ENCODE assay signal across 17 cellular contexts in the genomic region with DNA sequence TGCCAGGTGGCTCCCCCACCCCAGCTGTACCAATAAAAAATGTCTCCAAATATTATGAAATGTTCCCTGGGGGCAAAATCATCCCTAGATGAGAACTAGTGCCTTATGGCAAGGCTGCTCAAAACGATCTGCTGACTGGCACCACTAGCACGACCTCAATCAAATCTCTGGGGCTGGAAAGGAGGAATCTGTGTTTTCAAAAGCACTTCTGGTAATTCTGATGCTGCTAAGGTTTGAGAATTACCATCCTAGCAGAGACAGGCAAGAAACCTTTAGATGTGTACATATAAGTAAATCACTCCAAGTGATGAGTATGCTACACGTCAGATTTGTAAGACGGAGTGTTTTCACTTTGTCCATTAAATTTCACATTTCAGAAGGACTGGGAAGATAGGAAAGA.
DNase-seq lines count a peak whose midpoint lies in the region; ATAC-seq and TF ChIP-seq lines count a peak whose summit lies in the region.
"Had no signal": no experiment of that assay in that cellular context is flagged by ENCODE, and none has a peak within 500 bp of the region (broad histone marks: within the 10 kb centered on the region; RNA-seq: fewer than 3 reads in every experiment).

No MANE protein-coding gene starts in this region.

- H3K4me3 Mint-ChIP-seq in glutamatergic neuron (ENCODE audit: unreplicated experiment), result no peak overlapping the region
- H3K4me3 Mint-ChIP-seq: CD8-positive, alpha-beta memory T cell; GM23338 had no signal

- TF ChIP-seq CTCF in 22Rv1 (IDR thresholded peaks at IDR 0.05), result no peak
- TF ChIP-seq CTCF in glutamatergic neuron (IDR thresholded peaks at IDR 0.05; ENCODE audit: partially characterized antibody, unreplicated experiment), result no peak

- DNase-seq in DMS 273 (lab: John Stamatoyannopoulos, UW; ENCODE audit: unreplicated experiment), result peak; percentile 13
- DNase-seq in DMS 273 treated with DMSO at 0.1 percent for 48 hours (lab: John Stamatoyannopoulos, UW), result no peak
- DNase-seq in NCI-H2171 (lab: John Stamatoyannopoulos, UW), result peak; percentile 71
- no peak for DNase-seq in glutamatergic neuron
- no peak for DNase-seq in activated CD8-positive, alpha-beta memory T cell treated with anti-CD3 and anti-CD28 coated beads for 24 hours
- DNase-seq: 8988T; AML-193; Caco-2; CD8-positive, alpha-beta memory T cell; DMS79; H7; IMR-90 had no signal

- peak overlapping the region; percentile 75 for H3K27ac ChIP-seq in 22Rv1
- H3K27ac ChIP-seq: BLaER1 had no signal

- ATAC-seq in GM18519 (IDR thresholded peaks at IDR 0.05; ENCODE audit: low FRiP score, unreplicated experiment), result no peak
- ATAC-seq: GM12878, GM23338 had no signal

- peak overlapping the region; percentile 40 for H3K27ac Mint-ChIP-seq in glutamatergic neuron (ENCODE audit: unreplicated experiment)
- H3K27ac Mint-ChIP-seq: CD8-positive, alpha-beta memory T cell; GM23338 had no signal

- peaks cover 3% of the 10 kb centered on the region for H3K9me3 Mint-ChIP-seq in glutamatergic neuron (ENCODE audit: unreplicated experiment)
- H3K9me3 Mint-ChIP-seq: GM23338 had no signal

- H3K27me3 Mint-ChIP-seq in glutamatergic neuron (ENCODE audit: unreplicated experiment), result peaks cover 3% of the 10 kb centered on the region

- peaks cover 34% of the 10 kb centered on the region for H3K4me1 Mint-ChIP-seq in glutamatergic neuron (ENCODE audit: low read depth, unreplicated experiment)
- H3K4me1 Mint-ChIP-seq: CD8-positive, alpha-beta memory T cell had no signal

- H3K36me3 Mint-ChIP-seq in glutamatergic neuron (ENCODE audit: unreplicated experiment), result peaks cover 4% of the 10 kb centered on the region
- H3K36me3 Mint-ChIP-seq: CD8-positive, alpha-beta memory T cell had no signal

Comparison
In these comparisons a context has a peak if more than half of its experiments do, and no peak if none do; other contexts are left out.
1. DNase-seq: peak in DMS 273 (single experiment) and NCI-H2171 (single experiment); none in DMS 273 treated with DMSO at 0.1 percent for 48 hours (single experiment), glutamatergic neuron (single experiment) and activated CD8-positive, alpha-beta memory T cell treated with anti-CD3 and anti-CD28 coated beads for 24 hours (single experiment).